8 cellular contexts compared by ENCODE assay signal in genomic region chr3:69200384-69201068, GRCh38.
DNase-seq lines count a peak whose midpoint lies in the region; ATAC-seq, FAIRE-seq and TF ChIP-seq lines count a peak whose summit lies in the region.

No MANE protein-coding gene starts in this region.

- peak overlapping the region; percentile 98 for H3K27ac Mint-ChIP-seq in T-helper 17 cell

- H3K4me1 ChIP-seq in thymus (ENCODE audit: control insufficient read depth, insufficient read depth, low read length), result peaks cover 6% of the 10 kb centered on the region

- peak; percentile 45 for DNase-seq in HTR-8/SVneo (ENCODE audit: insufficient read length, low spot score)
- no peak for DNase-seq in T-helper 17 cell
- DNase-seq in ecto neural progenitor cell (ENCODE audit: low spot score), result peak; percentile 52
- DNase-seq in mucosa of gallbladder (ENCODE audit: low spot score), result peak; percentile 37
- DNase-seq in erythroblast (lab: John Stamatoyannopoulos, UW), result no peak

- TF ChIP-seq POLR2A in erythroblast (IDR thresholded peaks at IDR 0.05; ENCODE audit: low read length), result no peak

- peak overlapping the region; percentile 33 for H3K27ac ChIP-seq in thymus (ENCODE audit: low read depth)

- H3K36me3 ChIP-seq in thymus (ENCODE audit: control insufficient read depth, insufficient read depth), result peaks cover 4% of the 10 kb centered on the region

- H3K4me3 ChIP-seq in thymus (ENCODE audit: low read length), result no peak overlapping the region

- 90% methylated on average over 10 of the region's 10 CpGs for WGBS in thymus

- H3K9me3 ChIP-seq in T-helper 17 cell (ENCODE audit: control insufficient read depth, low read length, poor library complexity, severe bottlenecking) (no peaks in the 10 kb centered on the region), thymus (ENCODE audit: control insufficient read depth) (no peaks in the 10 kb centered on the region)

- peak; percentile 60 for FAIRE-seq in HTR-8/SVneo (lab: Jason Lieb, UNC)

- H3K4me3 Mint-ChIP-seq in T-helper 17 cell, result peak overlapping the region; percentile 92

- H3K27me3 ChIP-seq in thymus (ENCODE audit: control insufficient read depth, insufficient read depth), result no peaks in the 10 kb centered on the region

- H3K36me3 Mint-ChIP-seq in T-helper 17 cell (ENCODE audit: low read depth), result peaks cover 2% of the 10 kb centered on the region

- ATAC-seq in T-helper 17 cell (peak; percentile 32), GM21515 (IDR thresholded peaks at IDR 0.05; ENCODE audit: unreplicated experiment) (no peak), HG03521 (IDR thresholded peaks at IDR 0.05; ENCODE audit: unreplicated experiment) (no peak)

- H3K4me1 Mint-ChIP-seq in T-helper 17 cell, result peaks cover 19% of the 10 kb centered on the region

- H3K27me3 Mint-ChIP-seq in T-helper 17 cell, result no peaks in the 10 kb centered on the region

Comparison
In these comparisons a context has a peak if more than half of its experiments do, and no peak if none do; other contexts are left out.
1. DNase-seq: peak in HTR-8/SVneo (single experiment), ecto neural progenitor cell (single experiment) and mucosa of gallbladder (single experiment); none in T-helper 17 cell (0 of 3) and erythroblast (0 of 2).